ENCODE assay signal across 21 cellular contexts in genomic region chr4:7330031-7330596, GRCh38.
A peak's percentile ranks its signal among the peaks of the same experiment; 100 is the strongest.
DNase-seq lines count a peak whose midpoint lies in the region; ATAC-seq, FAIRE-seq and TF ChIP-seq lines count a peak whose summit lies in the region.
"Had no signal": no experiment of that assay in that cellular context is flagged by ENCODE, and none has a peak within 500 bp of the region (broad histone marks: within the 10 kb centered on the region; RNA-seq: fewer than 3 reads in every experiment).

No MANE protein-coding gene starts in this region.

- no peak for FAIRE-seq in HepG2 (lab: Jason Lieb, UNC)
- FAIRE-seq: A549 had no signal

- no peaks in the 10 kb centered on the region for H3K4me1 Mint-ChIP-seq in endodermal cell
- H3K4me1 Mint-ChIP-seq: B cell had no signal

- no peak overlapping the region for H2AFZ ChIP-seq in HepG2 (ENCODE audit: low read length)

- H3K27ac ChIP-seq in HepG2 (ENCODE audit: extremely low read length, insufficient read depth, low read length), result no peak overlapping the region
- no peak overlapping the region for H3K27ac ChIP-seq in right lobe of liver
- no peak overlapping the region for H3K27ac ChIP-seq in endodermal cell (ENCODE audit: low read depth, low read length)
- H3K27ac ChIP-seq in testis, result no peak overlapping the region
- H3K27ac ChIP-seq: Peyer's patch, SJSA1 had no signal

- H3K4me3 Mint-ChIP-seq in endodermal cell, result no peak overlapping the region
- H3K4me3 Mint-ChIP-seq: B cell, H9, HFFc6 had no signal

- H3K9me3 ChIP-seq in HepG2 (ENCODE audit: low read length), result no peaks in the 10 kb centered on the region
- no peaks in the 10 kb centered on the region for H3K9me3 ChIP-seq in right lobe of liver
- no peaks in the 10 kb centered on the region for H3K9me3 ChIP-seq in endodermal cell (ENCODE audit: control insufficient read depth, low read length)
- H3K9me3 ChIP-seq in testis, result no peaks in the 10 kb centered on the region
- H3K9me3 ChIP-seq: A549, Peyer's patch, SJSA1 had no signal

- no peak for TF ChIP-seq RAD21 in HepG2 (CRISPR knock-in tag; IDR thresholded peaks at IDR 0.05)

- no peak overlapping the region for H3K4me2 ChIP-seq in HepG2 (ENCODE audit: low read depth, low read length)

- H3K4me1 ChIP-seq in HepG2 (ENCODE audit: insufficient read depth, low read length) (no peaks in the 10 kb centered on the region), right lobe of liver (no peaks in the 10 kb centered on the region), endodermal cell (ENCODE audit: control insufficient read depth, insufficient read depth, low read length) (no peaks in the 10 kb centered on the region), testis (peaks cover 10% of the 10 kb centered on the region)
- H3K4me1 ChIP-seq: Peyer's patch had no signal

- DNase-seq in HepG2 (ENCODE audit: low spot score) (no peak), right lobe of liver (no peak), NCI-H82 (lab: John Stamatoyannopoulos, UW) (peak; percentile 97), endodermal cell (no peak), NCI-H526 treated with DMSO at 0.1 percent for 48 hours (lab: John Stamatoyannopoulos, UW) (no peak), testis (no peak)
- no peak for DNase-seq in stimulated activated CD8-positive, alpha-beta memory T cell treated with anti-CD3 and anti-CD28 coated beads, Interleukin-4, amount 100 ng/mL, for 48 hours
- DNase-seq: DMS79, H9, HFFc6, KBM-7, NCI-H1092, NCI-H1436, NCI-H187 treated with DMSO at 0.1 percent for 48 hours, NCI-H2107, NCI-H446 treated with DMSO at 0.1 percent for 48 hours, NCI-H748 treated with DMSO at 0.1 percent for 48 hours had no signal

- no peaks in the 10 kb centered on the region for H3K9me3 Mint-ChIP-seq in endodermal cell
- H3K9me3 Mint-ChIP-seq: H9, HFFc6 had no signal

- H3K36me3 Mint-ChIP-seq in endodermal cell (ENCODE audit: low read depth), result no peaks in the 10 kb centered on the region

- H3K9ac ChIP-seq in HepG2 (ENCODE audit: insufficient read depth, low read depth, low read length) (no peak overlapping the region), endodermal cell (ENCODE audit: extremely low read depth, low read length, poor library complexity, severe bottlenecking) (no peak overlapping the region)

- intact Hi-C loops in HepG2 (cut with micrococcal nuclease; ENCODE audit: unreplicated experiment), result loop anchor here (10.0 kb wide), 1 partner anchor 135 kb away; the partner anchor contains the start of gene SORCS2
- intact Hi-C loops in right lobe of liver (cut with DNase I), result no loop called here
- intact Hi-C loops in testis (cut with DNase I; ENCODE audit: low total_unique reads), result no loop called here

- H3K4me3 ChIP-seq in HepG2 (replicated peaks in 1 of 3; ENCODE audit: insufficient read depth in 1 of 3, low read depth in 2 of 3, low read length in 3 of 3) (no peak overlapping the region), right lobe of liver (no peak overlapping the region), endodermal cell (ENCODE audit: low read length) (no peak overlapping the region), testis (no peak overlapping the region)
- H3K4me3 ChIP-seq: A549, Peyer's patch, SJSA1 had no signal

- TF ChIP-seq EP300 in HepG2 (IDR thresholded peaks at IDR 0.05; ENCODE audit: low read depth in 2 of 2, low read length in 2 of 2) (no peak), HepG2 (CRISPR knock-in tag; IDR thresholded peaks at IDR 0.05; ENCODE audit: borderline replicate concordance) (no peak)

- CTCF ChIA-PET in HepG2 (lab: Yijun Ruan, JAX; ENCODE audit: low intra/inter-chr PET ratio, low total read pairs), result no interaction called here

- no peak for TF ChIP-seq POLR2A in HepG2 (IDR thresholded peaks at IDR 0.05; ENCODE audit: insufficient read depth in 1 of 2, low read depth in 2 of 2, low read length in 2 of 2)
- no peak for TF ChIP-seq POLR2A in right lobe of liver (IDR thresholded peaks at IDR 0.05)
- no peak for TF ChIP-seq POLR2A in testis (IDR thresholded peaks at IDR 0.05)

- no peaks in the 10 kb centered on the region for H4K20me1 ChIP-seq in HepG2 (ENCODE audit: insufficient read depth, low read length)

- BruUV-seq in HepG2 (replicated peaks; lab: Mats Ljungman, UMichigan), result no TSS peak

- peaks cover 42% of the 10 kb centered on the region for H3K27me3 Mint-ChIP-seq in endodermal cell (ENCODE audit: insufficient read depth)
- H3K27me3 Mint-ChIP-seq: B cell had no signal

- no peaks in the 10 kb centered on the region for H3K79me2 ChIP-seq in HepG2 (ENCODE audit: insufficient read depth, low read length)

- H3K27me3 ChIP-seq in HepG2 (ENCODE audit: control insufficient read depth in 1 of 2, insufficient read depth in 2 of 2, low read length in 2 of 2) (peaks cover 13 to 78% of the 10 kb centered on the region in 2 experiments; a peak in 4 of 5 replicates), right lobe of liver (no peaks in the 10 kb centered on the region), endodermal cell (ENCODE audit: control insufficient read depth, insufficient read depth, low read length, poor library complexity, severe bottlenecking) (peaks cover 42% of the 10 kb centered on the region), testis (no peaks in the 10 kb centered on the region)
- H3K27me3 ChIP-seq: Peyer's patch, SJSA1 had no signal

- H3K36me3 ChIP-seq in HepG2 (replicated peaks in 1 of 2; ENCODE audit: control insufficient read depth in 1 of 2, insufficient read depth in 2 of 2, low read length in 2 of 2) (no peaks in the 10 kb centered on the region), right lobe of liver (no peaks in the 10 kb centered on the region), endodermal cell (ENCODE audit: control insufficient read depth, insufficient read depth, low read length) (no peaks in the 10 kb centered on the region), testis (ENCODE audit: low read depth, missing control alignments) (no peaks in the 10 kb centered on the region)
- H3K36me3 ChIP-seq: Peyer's patch, SJSA1 had no signal

- 27% methylated on average over 11 of the region's 17 CpGs for WGBS in HepG2 (ENCODE audit: low lambda C conversion rate)
- 88% methylated on average over 16 of the region's 17 CpGs for WGBS in right lobe of liver (ENCODE audit: insufficient coverage, low coverage, low lambda C conversion rate, missing lambda C conversion rate)
- 87 to 90% methylated on average over 15 to 17 of the region's 17 CpGs for WGBS in endodermal cell (ENCODE audit: insufficient coverage in 1 of 2, insufficient read length in 1 of 2), 2 experiments
- WGBS in testis, 2 donors, result 82 to 90% methylated on average over 15 to 17 of the region's 17 CpGs

- H3K27ac Mint-ChIP-seq in endodermal cell, result no peak overlapping the region
- H3K27ac Mint-ChIP-seq: B cell, H9, HFFc6 had no signal

- no peak for ATAC-seq in HepG2
- ATAC-seq in right lobe of liver, result no peak

- TF ChIP-seq CTCF in HepG2 (CRISPR knock-in tag; IDR thresholded peaks at IDR 0.05) (no peak), right lobe of liver (IDR thresholded peaks at IDR 0.05) (no peak), endodermal cell (conservative IDR thresholded peaks at IDR 0.05) (peak; percentile 34), testis (IDR thresholded peaks at IDR 0.05) (no peak)

- POLR2A ChIA-PET in HepG2 (lab: Yijun Ruan, JAX), result no interaction called here

- in situ Hi-C loops in HepG2 (cut with HindIII; ENCODE audit: extremely low pct_ligation_motif_present, low pct_unique_long_range_greater_than_20kb), result no loop called here

TF ChIP-seq in HepG2, 621 proteins besides CTCF, POLR2A, EP300 and RAD21:
- peak; percentile 78 for TF ChIP-seq MNT (IDR thresholded peaks at IDR 0.05)
- no peak for TF ChIP-seq POLR2G (IDR thresholded peaks at IDR 0.05; ENCODE audit: low read depth, low read length)
